Comparison of ENCODE assay signal across 28 cellular contexts in genomic region chr20:62544505-62545055, GRCh38.
DNase-seq lines count a peak whose midpoint lies in the region; ATAC-seq, FAIRE-seq and TF ChIP-seq lines count a peak whose summit lies in the region.
"Had no signal": no experiment of that assay in that cellular context is flagged by ENCODE, and none has a peak within 500 bp of the region (broad histone marks: within the 10 kb centered on the region; RNA-seq: fewer than 3 reads in every experiment).

No MANE protein-coding gene starts in this region.

- FAIRE-seq in K562 (lab: Jason Lieb, UNC): no peak
- FAIRE-seq: A549, GM12878, GM12892, GM18507 had no signal

- no peaks in the 10 kb centered on the region for H3K36me3 Mint-ChIP-seq in neural progenitor cell
- H3K36me3 Mint-ChIP-seq: CD14-positive monocyte; CD4-positive, alpha-beta memory T cell; CD4-positive, CD25-positive, alpha-beta regulatory T cell; CD8-positive, alpha-beta memory T cell had no signal

- H3K9ac ChIP-seq in K562 (ENCODE audit: insufficient read depth in 1 of 2, low read depth in 2 of 2, low read length in 2 of 2) (no peak overlapping the region), neural progenitor cell (no peak overlapping the region), mammary epithelial cell (ENCODE audit: insufficient read depth, low read length) (no peak overlapping the region)
- H3K9ac ChIP-seq: BLaER1 had no signal

- no peak for TF ChIP-seq POLR2A in K562 (conservative IDR thresholded peaks at IDR 0.05)

- WGBS in K562 (ENCODE audit: insufficient coverage, low coverage, missing lambda C conversion rate): 33% methylated on average over 9 of the region's 9 CpGs
- 64% methylated on average over 7 of the region's 9 CpGs for WGBS in mammary epithelial cell (ENCODE audit: low coverage, missing lambda C conversion rate)

- BruUV-seq in K562 (replicated peaks; lab: Mats Ljungman, UMichigan) (no TSS peak), mammary epithelial cell (replicated peaks; lab: Mats Ljungman, UMichigan) (no TSS peak)

- DNase-seq in cardiac muscle cell (ENCODE audit: low read depth in 1 of 2, low spot score in 1 of 2) (no peak), left ventricle myocardium superior (no peak), K562 (ENCODE audit: extremely low read depth in 1 of 4, low spot score in 3 of 4) (no peak), neural progenitor cell (ENCODE audit: low spot score) (no peak), NCI-H146 treated with DMSO at 0.1 percent for 48 hours (lab: John Stamatoyannopoulos, UW; ENCODE audit: unreplicated experiment) (no peak), mammary epithelial cell (no peak)
- DNase-seq: BE2C; C1 segment of cervical spinal cord; CD4-positive, alpha-beta memory T cell; CD4-positive, CD25-positive, alpha-beta regulatory T cell; CD8-positive, alpha-beta memory T cell; COR-L47; DMS 273 treated with DMSO at 0.1 percent for 48 hours; DMS153; DMS53; DMS79; DND-41; EL; GDM1 had no signal

- H3K4me2 ChIP-seq in K562 (ENCODE audit: insufficient read depth, low read length): no peak overlapping the region
- H3K4me2 ChIP-seq in neural progenitor cell: no peak overlapping the region
- H3K4me2 ChIP-seq in mammary epithelial cell (ENCODE audit: insufficient read depth, low read depth, low read length): no peak overlapping the region
- H3K4me2 ChIP-seq: A549, BLaER1 had no signal

- H3K79me2 ChIP-seq in K562 (ENCODE audit: control insufficient read depth, insufficient read depth, low read length) (no peaks in the 10 kb centered on the region), neural progenitor cell (ENCODE audit: low read depth) (no peaks in the 10 kb centered on the region), mammary epithelial cell (ENCODE audit: insufficient read depth, low read length) (no peaks in the 10 kb centered on the region)

- TF ChIP-seq CTCF in cardiac muscle cell (IDR thresholded peaks at IDR 0.05; ENCODE audit: low read depth, low read length) (no peak), HEK293 (tag by site-specific recombination; IDR thresholded peaks at IDR 0.05) (no peak), K562 (IDR thresholded peaks at IDR 0.05 in 2 of 3, conservative IDR thresholded peaks at IDR 0.05 in 1 of 3; ENCODE audit: insufficient read depth in 2 of 3, low read depth in 1 of 3, low read length in 3 of 3) (no peak), neural progenitor cell (IDR thresholded peaks at IDR 0.05) (no peak), mammary epithelial cell (conservative IDR thresholded peaks at IDR 0.05 in 1 of 2, IDR thresholded peaks at IDR 0.05 in 1 of 2; ENCODE audit: extremely low read depth in 1 of 2, insufficient read depth in 1 of 2, low read depth in 1 of 2, low read length in 2 of 2) (no peak)

- H3F3A ChIP-seq in neural progenitor cell (ENCODE audit: low read depth): peaks cover under 1% of the 10 kb centered on the region

- CTCF ChIA-PET in HEK293 (lab: Yijun Ruan, JAX) (no interaction called here), K562 (lab: Yijun Ruan, JAX; ENCODE audit: low intra/inter-chr PET ratio) (no interaction called here), mammary epithelial cell (lab: Charles Lee; ENCODE audit: low non-redundant PET) (no interaction called here)

- no peak for TF ChIP-seq EP300 in K562 (IDR thresholded peaks at IDR 0.05; ENCODE audit: low read length)

- intact Hi-C loops in left ventricle myocardium superior (cut with micrococcal nuclease) (no loop called here), K562 (cut with micrococcal nuclease) (no loop called here), mammary epithelial cell (cut with micrococcal nuclease) (no loop called here)

- H3K27me3 ChIP-seq in cardiac muscle cell (no peaks in the 10 kb centered on the region), K562 (ENCODE audit: control insufficient read depth in 2 of 2, insufficient read depth in 2 of 2, low read length in 2 of 2) (peaks cover 5 to 26% of the 10 kb centered on the region in 2 experiments; a peak in 4 of 5 replicates), neural progenitor cell (peaks cover 16% of the 10 kb centered on the region), mammary epithelial cell (ENCODE audit: insufficient read depth, low read length) (peaks cover 8% of the 10 kb centered on the region)
- H3K27me3 ChIP-seq: BE2C had no signal

- H2AFZ ChIP-seq in K562 (ENCODE audit: low read depth, low read length): no peak overlapping the region
- H2AFZ ChIP-seq in neural progenitor cell (replicated peaks): no peak overlapping the region
- H2AFZ ChIP-seq in mammary epithelial cell (ENCODE audit: low read depth, low read length): no peak overlapping the region

- peaks cover 20% of the 10 kb centered on the region for H3K27me3 Mint-ChIP-seq in neural progenitor cell (ENCODE audit: insufficient read depth, low read depth)

- H3K27ac ChIP-seq in cardiac muscle cell: peak overlapping the region; percentile 39
- no peak overlapping the region for H3K27ac ChIP-seq in HEK293 (ENCODE audit: extremely low read depth, low read depth, low read length)
- no peak overlapping the region for H3K27ac ChIP-seq in K562 (ENCODE audit: extremely low read depth, low read depth, low read length)
- H3K27ac ChIP-seq in neural progenitor cell: no peak overlapping the region
- no peak overlapping the region for H3K27ac ChIP-seq in mammary epithelial cell (ENCODE audit: insufficient read depth, low read depth, low read length)
- H3K27ac ChIP-seq: 22Rv1, A549, BLaER1 had no signal

- peaks cover 3% of the 10 kb centered on the region for H3K9me3 Mint-ChIP-seq in neural progenitor cell
- H3K9me3 Mint-ChIP-seq: CD4-positive, alpha-beta memory T cell; CD4-positive, CD25-positive, alpha-beta regulatory T cell had no signal

- in situ Hi-C loops in K562 (cut with MboI) (no loop called here), mammary epithelial cell (cut with MboI; ENCODE audit: low sequenced_read_pairs in 2 of 2) (no loop called here)

- POLR2A ChIA-PET in HEK293 (lab: Yijun Ruan, JAX) (no interaction called here), K562 (lab: Yijun Ruan, JAX) (interaction anchor here (2.1 kb wide), 1 partner anchor 11 kb away, joined by 8 read pairs; no protein-coding TSS in a partner anchor)

- peaks cover 22% of the 10 kb centered on the region for H3K4me1 ChIP-seq in cardiac muscle cell (ENCODE audit: low read depth)
- no peaks in the 10 kb centered on the region for H3K4me1 ChIP-seq in HEK293 (ENCODE audit: control insufficient read depth, insufficient read depth, low read length)
- peaks cover 0 to 54% of the 10 kb centered on the region in 2 experiments; a peak in 2 of 5 replicates for H3K4me1 ChIP-seq in K562 (replicated peaks in 1 of 2; ENCODE audit: control insufficient read depth in 2 of 2, insufficient read depth in 2 of 2, low read length in 2 of 2)
- no peaks in the 10 kb centered on the region for H3K4me1 ChIP-seq in neural progenitor cell
- no peaks in the 10 kb centered on the region for H3K4me1 ChIP-seq in mammary epithelial cell (ENCODE audit: insufficient read depth, low read length)
- H3K4me1 ChIP-seq: BE2C had no signal

- H3K9me3 ChIP-seq in cardiac muscle cell (ENCODE audit: low read depth) (no peaks in the 10 kb centered on the region), HEK293 (ENCODE audit: control insufficient read depth, insufficient read depth, low read depth, low read length) (no peaks in the 10 kb centered on the region), K562 (replicated peaks; ENCODE audit: control insufficient read depth, insufficient read depth, low read depth, low read length) (peaks cover 5% of the 10 kb centered on the region; the same call in 1 of the 2 replicates), neural progenitor cell (ENCODE audit: low read depth) (no peaks in the 10 kb centered on the region), mammary epithelial cell (replicated peaks; ENCODE audit: insufficient read depth, low read length) (no peaks in the 10 kb centered on the region)
- H3K9me3 ChIP-seq: BE2C had no signal

- ATAC-seq in left ventricle myocardium superior: no peak
- no peak for ATAC-seq in K562
- ATAC-seq in GM19397 (IDR thresholded peaks at IDR 0.05; ENCODE audit: unreplicated experiment): no peak
- ATAC-seq: A549, GM12878 had no signal

- dilution Hi-C loops in mammary epithelial cell (cut with HindIII; ENCODE audit: low sequenced_read_pairs): loop anchor here (5.0 kb wide), 4 partner anchors 87 to 247 kb away; partner anchors contain the start of gene SLCO4A1

- 0 out of 2 replicates have a peak, but pooled peaks cover 3% of the 10 kb centered on the region for H4K20me1 ChIP-seq in K562 (replicated peaks; ENCODE audit: control insufficient read depth, insufficient read depth, low read length)
- no peaks in the 10 kb centered on the region for H4K20me1 ChIP-seq in neural progenitor cell (ENCODE audit: low read depth)
- H4K20me1 ChIP-seq in mammary epithelial cell (ENCODE audit: insufficient read depth, low read length): no peaks in the 10 kb centered on the region

- H3K4me3 Mint-ChIP-seq in neural progenitor cell: peak overlapping the region; percentile 7
- H3K4me3 Mint-ChIP-seq: CD14-positive monocyte; CD4-positive, alpha-beta memory T cell; CD8-positive, alpha-beta memory T cell had no signal

- H3K4me1 Mint-ChIP-seq in neural progenitor cell: peaks cover 6% of the 10 kb centered on the region
- H3K4me1 Mint-ChIP-seq: CD14-positive monocyte; CD4-positive, alpha-beta memory T cell; CD4-positive, CD25-positive, alpha-beta regulatory T cell; CD8-positive, alpha-beta memory T cell had no signal

- no peak for TF ChIP-seq RAD21 in K562 (CRISPR knock-in tag; conservative IDR thresholded peaks at IDR 0.05 in 1 of 2, IDR thresholded peaks at IDR 0.05 in 1 of 2)

- peaks cover 3% of the 10 kb centered on the region for H3K36me3 ChIP-seq in cardiac muscle cell
- H3K36me3 ChIP-seq in HEK293 (ENCODE audit: control insufficient read depth in 2 of 2, insufficient read depth in 1 of 2, low read length in 2 of 2): no peaks in the 10 kb centered on the region
- H3K36me3 ChIP-seq in K562 (ENCODE audit: control insufficient read depth, insufficient read depth, low read length): no peaks in the 10 kb centered on the region
- no peaks in the 10 kb centered on the region for H3K36me3 ChIP-seq in neural progenitor cell
- no peaks in the 10 kb centered on the region for H3K36me3 ChIP-seq in mammary epithelial cell (ENCODE audit: insufficient read depth, low read length)
- H3K36me3 ChIP-seq: BE2C, BLaER1 had no signal

- peak overlapping the region; percentile 7 for H3K27ac Mint-ChIP-seq in neural progenitor cell
- H3K27ac Mint-ChIP-seq: CD14-positive monocyte; CD4-positive, CD25-positive, alpha-beta regulatory T cell; CD8-positive, alpha-beta memory T cell had no signal

- no peak overlapping the region for H3K4me3 ChIP-seq in cardiac muscle cell
- H3K4me3 ChIP-seq in HEK293 (ENCODE audit: low read depth, low read length): no peak overlapping the region
- no peak overlapping the region for H3K4me3 ChIP-seq in K562
- no peak overlapping the region for H3K4me3 ChIP-seq in neural progenitor cell
- H3K4me3 ChIP-seq in mammary epithelial cell (replicated peaks in 1 of 3; ENCODE audit: insufficient read depth in 1 of 3, low read depth in 2 of 3, low read length in 3 of 3): no peak overlapping the region
- H3K4me3 ChIP-seq: A549, BLaER1, GM12878 had no signal

- H3K9me1 ChIP-seq in K562 (ENCODE audit: control insufficient read depth, insufficient read depth, low read length): peaks cover 2% of the 10 kb centered on the region

TF ChIP-seq in HEK293, 187 proteins besides CTCF, POLR2A, EP300 and RAD21 (continues in another document):
- peak; percentile 96 for TF ChIP-seq ZNF776 (tag by site-specific recombination; IDR thresholded peaks at IDR 0.05; ENCODE audit: borderline replicate concordance)

TF ChIP-seq in K562, 482 proteins besides CTCF, POLR2A, EP300 and RAD21 (continues in another document):
- TF ChIP-seq CHCHD3 (CRISPR knock-in tag; IDR thresholded peaks at IDR 0.05): no peak
